9 cellular contexts compared by ENCODE assay signal in the genomic region with DNA sequence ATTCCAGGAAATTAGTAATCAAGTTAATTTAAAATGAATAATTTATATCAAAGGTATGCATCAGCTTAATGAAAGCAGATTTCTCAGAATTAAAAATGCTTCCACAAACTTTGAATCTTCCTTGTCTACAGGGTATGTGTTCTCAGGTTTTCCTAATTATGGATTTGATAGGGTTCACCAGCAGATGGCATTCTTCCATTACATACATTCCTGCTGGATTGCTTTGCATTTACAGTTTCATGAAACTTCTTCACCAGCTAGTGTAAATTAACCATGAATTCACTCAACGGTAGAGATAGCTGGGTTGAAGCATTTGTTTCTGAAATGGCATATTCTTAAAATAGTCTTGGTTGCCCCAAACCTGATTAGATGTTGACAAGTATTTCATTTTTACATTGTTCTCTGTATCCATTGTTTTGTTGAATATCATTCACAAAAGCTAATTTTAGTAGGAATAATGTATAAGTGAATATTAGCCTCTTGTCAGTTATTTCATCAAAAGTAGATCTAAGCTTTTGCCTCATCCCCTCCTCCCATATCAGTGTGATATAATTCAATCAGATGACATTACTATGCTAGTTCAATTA.
A peak's percentile ranks its signal among the peaks of the same experiment; 100 is the strongest.
DNase-seq lines count a peak whose midpoint lies in the region; ATAC-seq and FAIRE-seq lines count a peak whose summit lies in the region.
"Had no signal": no experiment of that assay in that cellular context is flagged by ENCODE, and none has a peak within 500 bp of the region (broad histone marks: within the 10 kb centered on the region; RNA-seq: fewer than 3 reads in every experiment).

No MANE protein-coding gene starts in this region.

- FAIRE-seq in G401.6 (lab: Jason Lieb, UNC), result peak; percentile 97

- in situ Hi-C loops in SK-MEL-5 (cut with HindIII; ENCODE audit: low pct_unique_long_range_greater_than_20kb, low sequenced_read_pairs), result no loop called here

- DNase-seq in LoVo (ENCODE audit: low spot score) (peak; percentile 58), SK-MEL-5 (ENCODE audit: low read depth, low spot score) (peak; percentile 82), foreskin melanocyte (peak; percentile 38), superior temporal gyrus (ENCODE audit: extremely low spot score) (peak; percentile 83)
- DNase-seq in activated CD4-positive, alpha-beta T cell treated with anti-CD3 and anti-CD28 coated beads for 48 hours, result no peak
- DNase-seq: activated B cell treated with CpG ODN at 0.5 μM for 24 hours had no signal

- ATAC-seq in HG03045 (IDR thresholded peaks at IDR 0.05; ENCODE audit: unreplicated experiment) (no peak), GM19452 (IDR thresholded peaks at IDR 0.05; ENCODE audit: unreplicated experiment) (no peak)
